Comparison of ENCODE assay signal across 7 cellular contexts in genomic region chr19:10812902-10813404, GRCh38.
DNase-seq lines count a peak whose midpoint lies in the region; ATAC-seq and TF ChIP-seq lines count a peak whose summit lies in the region.

No MANE protein-coding gene starts in this region.

- TF ChIP-seq CTCF in HFF-Myc (IDR thresholded peaks at IDR 0.05; ENCODE audit: low read depth, low read length, missing control alignments): no peak

- DNase-seq in HFF-Myc (ENCODE audit: extremely low read depth, low read depth) (peak; percentile 91), SW 1271 (lab: John Stamatoyannopoulos, UW) (peak; percentile 72 to 76), erythroblast (lab: John Stamatoyannopoulos, UW) (peak; percentile 90 to 91), non-pigmented ciliary epithelial cell (ENCODE audit: low read depth) (peak; percentile 84)

- no peak for ATAC-seq in GM19395 (IDR thresholded peaks at IDR 0.05; ENCODE audit: unreplicated experiment)
- ATAC-seq in HG03025 (IDR thresholded peaks at IDR 0.05; ENCODE audit: low FRiP score, unreplicated experiment): no peak
- no peak for ATAC-seq in GM19324 (IDR thresholded peaks at IDR 0.05; ENCODE audit: low FRiP score, unreplicated experiment)

- TF ChIP-seq POLR2A in erythroblast (IDR thresholded peaks at IDR 0.05; ENCODE audit: low read length): no peak

- H3K4me3 ChIP-seq in HFF-Myc (replicated peaks; ENCODE audit: low read depth, low read length): no peak overlapping the region
